ENCODE assay signal across 9 cellular contexts in genomic region chr1:212218911-212219310, GRCh38.
A peak's percentile ranks its signal among the peaks of the same experiment; 100 is the strongest.
DNase-seq lines count a peak whose midpoint lies in the region; ATAC-seq and TF ChIP-seq lines count a peak whose summit lies in the region.
"Had no signal": no experiment of that assay in that cellular context is flagged by ENCODE, and none has a peak within 500 bp of the region (broad histone marks: within the 10 kb centered on the region; RNA-seq: fewer than 3 reads in every experiment).

No MANE protein-coding gene starts in this region.

- peak overlapping the region in 1 of 2 donors; percentile 0 for H3K27ac ChIP-seq in breast epithelium

- no peak for TF ChIP-seq CTCF in GM12865 (IDR thresholded peaks at IDR 0.05; ENCODE audit: insufficient read depth, low read depth, low read length, missing control alignments)
- no peak for TF ChIP-seq CTCF in fibroblast of mammary gland (conservative IDR thresholded peaks at IDR 0.05; ENCODE audit: control insufficient read depth, insufficient read depth, low read depth, low read length)
- no peak for TF ChIP-seq CTCF in breast epithelium (IDR thresholded peaks at IDR 0.05)

- TF ChIP-seq POLR2A in breast epithelium (IDR thresholded peaks at IDR 0.05), result no peak

- H3K4me1 ChIP-seq in breast epithelium, result no peaks in the 10 kb centered on the region

- no peaks in the 10 kb centered on the region for H3K9me3 ChIP-seq in breast epithelium

- ATAC-seq in GM21515 (IDR thresholded peaks at IDR 0.05; ENCODE audit: unreplicated experiment), result peak; percentile 93

- intact Hi-C loops in breast epithelium (cut with DNase I; ENCODE audit: low total_unique reads), result no loop called here

- DNase-seq in GM12865 (ENCODE audit: low read depth) (peak; percentile 87), HS-5 (ENCODE audit: low read depth) (peak; percentile 57), fibroblast of mammary gland (ENCODE audit: low read depth) (peak; percentile 91), breast epithelium (ENCODE audit: low spot score in 2 of 2) (no peak), superior temporal gyrus (ENCODE audit: extremely low spot score) (no peak), NCI-H1092 (lab: John Stamatoyannopoulos, UW) (no peak), NCI-H82 treated with DMSO at 0.1 percent for 48 hours (lab: John Stamatoyannopoulos, UW; ENCODE audit: unreplicated experiment) (no peak)

- H3K36me3 ChIP-seq in breast epithelium, result no peaks in the 10 kb centered on the region

- H3K27me3 ChIP-seq in breast epithelium, result no peaks in the 10 kb centered on the region

- H3K4me3 ChIP-seq in GM12865 (ENCODE audit: low read depth, low read length), result no peak overlapping the region
- no peak overlapping the region for H3K4me3 ChIP-seq in fibroblast of mammary gland (ENCODE audit: control insufficient read depth, low read depth, low read length)
- no peak overlapping the region for H3K4me3 ChIP-seq in breast epithelium
- H3K4me3 ChIP-seq: lung had no signal

Comparison
In these comparisons a context has a peak if more than half of its experiments do, and no peak if none do; other contexts are left out.
1. DNase-seq: peak in GM12865 (single experiment), HS-5 (single experiment) and fibroblast of mammary gland (single experiment); none in breast epithelium (0 of 2), superior temporal gyrus (single experiment), NCI-H1092 (single experiment) and NCI-H82 treated with DMSO at 0.1 percent for 48 hours (single experiment).